ENCODE assay signal across 1 cellular context in the genomic region with DNA sequence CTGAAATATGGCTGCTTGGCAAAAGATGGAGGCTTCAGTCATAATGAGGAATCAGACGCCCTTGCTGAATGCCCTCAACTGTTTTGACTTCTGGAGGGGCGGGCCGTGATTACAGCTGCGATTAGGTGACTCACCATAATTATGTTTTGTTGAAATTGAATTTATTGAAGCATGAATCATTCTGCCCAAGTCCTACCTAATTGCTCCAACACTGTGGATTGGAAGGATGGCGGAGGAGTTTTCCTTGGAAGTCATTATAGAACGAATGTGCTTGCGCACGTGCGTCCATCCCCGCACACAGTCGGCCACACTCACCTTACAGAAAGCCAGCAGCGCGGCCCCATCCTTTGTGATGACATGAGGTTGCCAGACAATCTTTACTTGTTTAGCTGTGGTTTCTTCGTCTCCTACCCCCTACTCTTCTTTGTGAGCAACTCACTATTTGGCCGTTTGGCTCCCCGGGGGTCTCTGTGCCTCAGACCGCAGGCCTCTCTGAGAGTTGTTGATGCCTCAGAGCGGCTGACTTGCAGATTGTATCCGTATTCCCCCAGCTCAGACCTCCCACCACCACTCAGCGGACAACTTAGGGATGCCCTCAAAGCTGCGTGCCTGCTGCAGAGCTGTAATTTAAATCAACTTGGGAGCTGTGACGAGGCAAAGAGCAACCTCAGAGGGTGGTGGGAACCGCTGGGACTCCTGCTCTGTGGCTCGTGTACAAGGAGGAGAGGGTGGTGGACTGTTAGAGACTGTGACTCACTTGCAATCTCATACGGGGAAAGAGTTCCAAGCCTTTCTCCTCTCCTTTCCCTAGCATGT.
TF ChIP-seq lines count a peak whose summit lies in the region.

No MANE protein-coding gene starts in this region.

TF ChIP-seq in HepG2, 621 proteins besides CTCF, POLR2A, EP300 and RAD21 (continued from another document):
- TF ChIP-seq ZNF142 (CRISPR knock-in tag; IDR thresholded peaks at IDR 0.05) = no peak
- no peak for TF ChIP-seq MAFK (conservative IDR thresholded peaks at IDR 0.05 in 1 of 2, IDR thresholded peaks at IDR 0.05 in 1 of 2; ENCODE audit: low read length in 2 of 2)
- TF ChIP-seq ZFP36L2 (CRISPR knock-in tag; IDR thresholded peaks at IDR 0.05) = no peak
- TF ChIP-seq ZNF207 (IDR thresholded peaks at IDR 0.05; ENCODE audit: borderline replicate concordance) = no peak
- TF ChIP-seq THAP8 (CRISPR knock-in tag; IDR thresholded peaks at IDR 0.05; ENCODE audit: borderline replicate concordance) = no peak
- TF ChIP-seq SP140L (CRISPR knock-in tag; IDR thresholded peaks at IDR 0.05; ENCODE audit: borderline replicate concordance) = no peak
- TF ChIP-seq, protein P1, sequence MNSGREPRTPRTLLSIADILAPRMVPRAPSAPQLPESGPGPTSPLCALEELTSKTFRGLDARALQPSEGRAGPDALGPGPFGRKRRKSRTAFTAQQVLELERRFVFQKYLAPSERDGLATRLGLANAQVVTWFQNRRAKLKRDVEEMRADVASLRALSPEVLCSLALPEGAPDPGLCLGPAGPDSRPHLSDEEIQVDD (CRISPR knock-in tag; IDR thresholded peaks at IDR 0.05; ENCODE audit: borderline replicate concordance) = no peak
- no peak for TF ChIP-seq BCLAF1 (IDR thresholded peaks at IDR 0.05)
- TF ChIP-seq NFATC3 (CRISPR knock-in tag; IDR thresholded peaks at IDR 0.05) = no peak
- no peak for TF ChIP-seq ZNF558 (CRISPR knock-in tag; IDR thresholded peaks at IDR 0.05; ENCODE audit: borderline replicate concordance)
- no peak for TF ChIP-seq ZNF460 (CRISPR knock-in tag; IDR thresholded peaks at IDR 0.05; ENCODE audit: borderline replicate concordance)
- TF ChIP-seq, protein P2, sequence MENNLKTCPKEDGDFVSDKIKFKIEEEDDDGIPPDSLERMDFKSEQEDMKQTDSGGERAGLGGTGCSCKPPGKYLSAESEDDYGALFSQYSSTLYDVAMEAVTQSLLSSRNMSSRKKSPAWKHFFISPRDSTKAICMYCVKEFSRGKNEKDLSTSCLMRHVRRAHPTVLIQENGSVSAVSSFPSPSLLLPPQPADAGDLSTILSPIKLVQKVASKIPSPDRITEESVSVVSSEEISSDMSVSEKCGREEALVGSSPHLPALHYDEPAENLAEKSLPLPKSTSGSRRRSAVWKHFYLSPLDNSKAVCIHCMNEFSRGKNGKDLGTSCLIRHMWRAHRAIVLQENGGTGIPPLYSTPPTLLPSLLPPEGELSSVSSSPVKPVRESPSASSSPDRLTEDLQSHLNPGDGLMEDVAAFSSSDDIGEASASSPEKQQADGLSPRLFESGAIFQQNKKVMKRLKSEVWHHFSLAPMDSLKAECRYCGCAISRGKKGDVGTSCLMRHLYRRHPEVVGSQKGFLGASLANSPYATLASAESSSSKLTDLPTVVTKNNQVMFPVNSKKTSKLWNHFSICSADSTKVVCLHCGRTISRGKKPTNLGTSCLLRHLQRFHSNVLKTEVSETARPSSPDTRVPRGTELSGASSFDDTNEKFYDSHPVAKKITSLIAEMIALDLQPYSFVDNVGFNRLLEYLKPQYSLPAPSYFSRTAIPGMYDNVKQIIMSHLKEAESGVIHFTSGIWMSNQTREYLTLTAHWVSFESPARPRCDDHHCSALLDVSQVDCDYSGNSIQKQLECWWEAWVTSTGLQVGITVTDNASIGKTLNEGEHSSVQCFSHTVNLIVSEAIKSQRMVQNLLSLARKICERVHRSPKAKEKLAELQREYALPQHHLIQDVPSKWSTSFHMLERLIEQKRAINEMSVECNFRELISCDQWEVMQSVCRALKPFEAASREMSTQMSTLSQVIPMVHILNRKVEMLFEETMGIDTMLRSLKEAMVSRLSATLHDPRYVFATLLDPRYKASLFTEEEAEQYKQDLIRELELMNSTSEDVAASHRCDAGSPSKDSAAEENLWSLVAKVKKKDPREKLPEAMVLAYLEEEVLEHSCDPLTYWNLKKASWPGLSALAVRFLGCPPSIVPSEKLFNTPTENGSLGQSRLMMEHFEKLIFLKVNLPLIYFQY (CRISPR knock-in tag; IDR thresholded peaks at IDR 0.05; ENCODE audit: borderline replicate concordance) = no peak
TF ChIP-seq in HepG2: peak in this region for 0.
